ENCODE assay signal across 9 cellular contexts in genomic region chr19:35462476-35462953, GRCh38. TPM values are rescaled to one million over a fixed set of nuclear protein-coding genes. Genes with fewer than 3 reads are reported as not detected.
DNase-seq lines count a peak whose midpoint lies in the region; ATAC-seq lines count a peak whose summit lies in the region.
"Had no signal": no experiment of that assay in that cellular context is flagged by ENCODE, and none has a peak within 500 bp of the region (broad histone marks: within the 10 kb centered on the region; RNA-seq: fewer than 3 reads in every experiment).

No MANE protein-coding gene starts in this region.

- H3K9me3 Mint-ChIP-seq in activated CD4-positive, alpha-beta memory T cell treated with anti-CD3 and anti-CD28 coated beads, Interleukin-2, amount 10 ng/mL, durations not matched to agents 7 days and 5 days = no peaks in the 10 kb centered on the region

- peaks cover 49% of the 10 kb centered on the region for H3K4me1 Mint-ChIP-seq in activated CD4-positive, alpha-beta memory T cell treated with anti-CD3 and anti-CD28 coated beads, Interleukin-2, amount 10 ng/mL, durations not matched to agents 7 days and 5 days

- H3K4me3 Mint-ChIP-seq in activated CD4-positive, alpha-beta memory T cell treated with anti-CD3 and anti-CD28 coated beads, Interleukin-2, amount 10 ng/mL, durations not matched to agents 7 days and 5 days = peak overlapping the region; percentile 63

- ATAC-seq in HG03521 (IDR thresholded peaks at IDR 0.05; ENCODE audit: unreplicated experiment) = peak; percentile 52

- POLR2A ChIA-PET in activated CD4-positive, alpha-beta memory T cell treated with anti-CD3 and anti-CD28 coated beads, Interleukin-2, amount 10 ng/mL, durations not matched to agents 7 days and 5 days (lab: Charles Lee) = interaction anchor here (0.6 to 2.6 kb wide), 16 partner anchors 10 to 256 kb away, joined by 3 to 35 read pairs (median 4); partner anchors contain the start of genes FFAR1 and FFAR2

- CTCF ChIA-PET in activated CD4-positive, alpha-beta memory T cell treated with anti-CD3 and anti-CD28 coated beads, Interleukin-2, amount 10 ng/mL, durations not matched to agents 7 days and 5 days (lab: Charles Lee) = interaction anchor here (0.7 to 2.9 kb wide), 8 partner anchors 11 to 259 kb away, joined by 3 to 23 read pairs (median 4); partner anchors contain the start of genes FFAR1 and FFAR3

- DNase-seq in A172 (ENCODE audit: low spot score) = peak; percentile 49
- DNase-seq in GM19238 (ENCODE audit: insufficient read length, low spot score) = peak; percentile 51
- DNase-seq in activated CD4-positive, alpha-beta memory T cell treated with anti-CD3 and anti-CD28 coated beads, Interleukin-2, amount 10 ng/mL, durations not matched to agents 7 days and 5 days = peak; percentile 77
- DNase-seq in medulla oblongata (ENCODE audit: extremely low spot score) = peak; percentile 83
- DNase-seq in epidermal melanocyte (ENCODE audit: insufficient read length, low spot score) = no peak
- no peak for DNase-seq in NCI-H748 (lab: John Stamatoyannopoulos, UW; ENCODE audit: unreplicated experiment)
- DNase-seq in NCI-H2081 treated with DMSO at 0.1 percent for 48 hours (lab: John Stamatoyannopoulos, UW) = no peak

- H3K27me3 Mint-ChIP-seq in activated CD4-positive, alpha-beta memory T cell treated with anti-CD3 and anti-CD28 coated beads, Interleukin-2, amount 10 ng/mL, durations not matched to agents 7 days and 5 days = peaks cover 9% of the 10 kb centered on the region

- no peaks in the 10 kb centered on the region for H3K36me3 Mint-ChIP-seq in activated CD4-positive, alpha-beta memory T cell treated with anti-CD3 and anti-CD28 coated beads, Interleukin-2, amount 10 ng/mL, durations not matched to agents 7 days and 5 days (ENCODE audit: low read depth)

- H3K27ac Mint-ChIP-seq in activated CD4-positive, alpha-beta memory T cell treated with anti-CD3 and anti-CD28 coated beads, Interleukin-2, amount 10 ng/mL, durations not matched to agents 7 days and 5 days = peak overlapping the region; percentile 95

RNA-seq across cellular contexts. Expression of gene FFAR2, which starts 14.5 kb away (rescaled TPM):
- total RNA-seq in A172 (2014; rRNA removed; shearing (Covaris generic)) = not detected in 2 replicates
- total RNA-seq in activated CD4-positive, alpha-beta memory T cell treated with anti-CD3 and anti-CD28 coated beads, Interleukin-2, amount 10 ng/mL, durations not matched to agents 7 days and 5 days = not detected
- total RNA-seq: Daoy had no signal

RNA-seq across cellular contexts. Expression of gene KRTDAP, which starts 27.7 kb away (rescaled TPM):
- not detected in 2 replicates for total RNA-seq in A172 (2014; rRNA removed; shearing (Covaris generic))
- not detected for total RNA-seq in activated CD4-positive, alpha-beta memory T cell treated with anti-CD3 and anti-CD28 coated beads, Interleukin-2, amount 10 ng/mL, durations not matched to agents 7 days and 5 days
- total RNA-seq: Daoy had no signal

RNA-seq across cellular contexts. Expression of gene DMKN, which starts 50.9 kb away (rescaled TPM):
- 4.0 and 4.4 TPM in 2 replicates for total RNA-seq in A172 (2014; rRNA removed; shearing (Covaris generic))
- not detected for total RNA-seq in activated CD4-positive, alpha-beta memory T cell treated with anti-CD3 and anti-CD28 coated beads, Interleukin-2, amount 10 ng/mL, durations not matched to agents 7 days and 5 days

Comparison
In these comparisons a context has a peak if more than half of its experiments do, and no peak if none do; other contexts are left out.
1. DNase-seq: peak in A172 (single experiment), GM19238 (single experiment), activated CD4-positive, alpha-beta memory T cell treated with anti-CD3 and anti-CD28 coated beads, Interleukin-2, amount 10 ng/mL, durations not matched to agents 7 days and 5 days (single experiment) and medulla oblongata (single experiment); none in epidermal melanocyte (single experiment), NCI-H748 (single experiment) and NCI-H2081 treated with DMSO at 0.1 percent for 48 hours (single experiment).